Comparison of ENCODE assay signal across 20 cellular contexts in genomic region chr9:38183994-38184568, GRCh38.
DNase-seq lines count a peak whose midpoint lies in the region; ATAC-seq and TF ChIP-seq lines count a peak whose summit lies in the region.
"Had no signal": no experiment of that assay in that cellular context is flagged by ENCODE, and none has a peak within 500 bp of the region (broad histone marks: within the 10 kb centered on the region; RNA-seq: fewer than 3 reads in every experiment).

No MANE protein-coding gene starts in this region.

- in situ Hi-C loops in mammary epithelial cell (cut with MboI; ENCODE audit: low sequenced_read_pairs in 2 of 2), result no loop called here

- H3K36me3 ChIP-seq in mammary epithelial cell (ENCODE audit: insufficient read depth, low read length) (no peaks in the 10 kb centered on the region), trophoblast cell (ENCODE audit: control insufficient read depth in 1 of 2, insufficient read depth in 2 of 2, low read length in 2 of 2) (no peaks in the 10 kb centered on the region)
- H3K36me3 ChIP-seq: adrenal gland had no signal

- H2BK5ac ChIP-seq in trophoblast cell (ENCODE audit: low read depth, low read length, poor library complexity), result no peak overlapping the region

- no peaks in the 10 kb centered on the region for H3K9me3 ChIP-seq in mammary epithelial cell (replicated peaks; ENCODE audit: insufficient read depth, low read length)
- H3K9me3 ChIP-seq in trophoblast cell (ENCODE audit: insufficient read depth, low read depth, low read length), result no peaks in the 10 kb centered on the region
- H3K9me3 ChIP-seq: A549, adrenal gland had no signal

- intact Hi-C loops in mammary epithelial cell (cut with micrococcal nuclease), result no loop called here
- intact Hi-C loops in activated CD4-positive, alpha-beta T cell treated with anti-CD3 and anti-CD28 coated beads for 36 hours (cut with DNase I, micrococcal nuclease), result no loop called here

- H3K27ac Mint-ChIP-seq in activated CD4-positive, alpha-beta T cell treated with anti-CD3 and anti-CD28 coated beads for 36 hours, result no peak overlapping the region
- H3K27ac Mint-ChIP-seq: CD8-positive, alpha-beta memory T cell; mesothelial cell of epicardium; T-cell had no signal

- peak overlapping the region; percentile 27 for H2BK12ac ChIP-seq in trophoblast cell (ENCODE audit: low read length)

- no peak overlapping the region for H3K4ac ChIP-seq in trophoblast cell (ENCODE audit: low read depth, low read length)

- CTCF ChIA-PET in mammary epithelial cell (lab: Charles Lee; ENCODE audit: low non-redundant PET), result no interaction called here
- CTCF ChIA-PET in activated CD4-positive, alpha-beta T cell treated with anti-CD3 and anti-CD28 coated beads for 36 hours (lab: Charles Lee), result no interaction called here

- no peak overlapping the region for H3K14ac ChIP-seq in trophoblast cell (ENCODE audit: low read length)

- no peaks in the 10 kb centered on the region for H3K36me3 Mint-ChIP-seq in activated CD4-positive, alpha-beta T cell treated with anti-CD3 and anti-CD28 coated beads for 36 hours (ENCODE audit: low read depth)
- H3K36me3 Mint-ChIP-seq: CD8-positive, alpha-beta memory T cell; mesothelial cell of epicardium; T-cell had no signal

- no peak overlapping the region for H4K8ac ChIP-seq in trophoblast cell (ENCODE audit: low read depth, low read length)

- no peak overlapping the region for H3K4me3 Mint-ChIP-seq in activated CD4-positive, alpha-beta T cell treated with anti-CD3 and anti-CD28 coated beads for 36 hours
- H3K4me3 Mint-ChIP-seq: activated T-cell treated with anti-CD3 and anti-CD28 coated beads, Interleukin-2, amount 50 U/mL, for 4 hours; CD8-positive, alpha-beta memory T cell; mesothelial cell of epicardium; T-cell had no signal

- TF ChIP-seq CTCF in mammary epithelial cell (conservative IDR thresholded peaks at IDR 0.05 in 1 of 2, IDR thresholded peaks at IDR 0.05 in 1 of 2; ENCODE audit: extremely low read depth in 1 of 2, insufficient read depth in 1 of 2, low read depth in 1 of 2, low read length in 2 of 2), result no peak

- ATAC-seq in activated CD4-positive, alpha-beta T cell treated with anti-CD3 and anti-CD28 coated beads for 36 hours, result no peak
- ATAC-seq: A549; activated T-cell treated with anti-CD3 and anti-CD28 coated beads, Interleukin-2, amount 50 U/mL, for 4 hours; T-cell had no signal

- H3K4me1 Mint-ChIP-seq in activated CD4-positive, alpha-beta T cell treated with anti-CD3 and anti-CD28 coated beads for 36 hours, result no peaks in the 10 kb centered on the region
- H3K4me1 Mint-ChIP-seq: CD8-positive, alpha-beta memory T cell; T-cell had no signal

- H3K4me3 ChIP-seq in mammary epithelial cell (replicated peaks in 1 of 3; ENCODE audit: insufficient read depth in 1 of 3, low read depth in 2 of 3, low read length in 3 of 3) (no peak overlapping the region), trophoblast cell (ENCODE audit: low read depth, low read length) (peak overlapping the region; percentile 23)
- H3K4me3 ChIP-seq: A549, adrenal gland, PC-9 had no signal

- no TSS peak for BruUV-seq in mammary epithelial cell (replicated peaks; lab: Mats Ljungman, UMichigan)

- POLR2A ChIA-PET in activated CD4-positive, alpha-beta T cell treated with anti-CD3 and anti-CD28 coated beads for 36 hours (lab: Charles Lee), result no interaction called here

- H4K91ac ChIP-seq in trophoblast cell (ENCODE audit: low read depth, low read length), result no peak overlapping the region

- H3K9me3 Mint-ChIP-seq in activated CD4-positive, alpha-beta T cell treated with anti-CD3 and anti-CD28 coated beads for 36 hours (ENCODE audit: low read depth), result peaks cover 2% of the 10 kb centered on the region
- H3K9me3 Mint-ChIP-seq: activated T-cell treated with anti-CD3 and anti-CD28 coated beads, Interleukin-2, amount 50 U/mL, for 4 hours; CD8-positive, alpha-beta memory T cell; T-cell had no signal

- no peak overlapping the region for H2BK120ac ChIP-seq in trophoblast cell (ENCODE audit: insufficient read depth, low read length, poor library complexity)

- H3K79me1 ChIP-seq in trophoblast cell (ENCODE audit: low read length), result peaks cover 3% of the 10 kb centered on the region

- no peak overlapping the region for H2AK5ac ChIP-seq in trophoblast cell (ENCODE audit: low read length)

- H3K23ac ChIP-seq in trophoblast cell (ENCODE audit: low read length), result no peak overlapping the region

- peak overlapping the region; percentile 18 for H2AFZ ChIP-seq in mammary epithelial cell (ENCODE audit: low read depth, low read length)
- no peak overlapping the region for H2AFZ ChIP-seq in trophoblast cell (ENCODE audit: insufficient read depth, low read length, poor library complexity)
- H2AFZ ChIP-seq: PC-9 had no signal

- no peak overlapping the region for H3K4me2 ChIP-seq in mammary epithelial cell (ENCODE audit: insufficient read depth, low read depth, low read length)
- H3K4me2 ChIP-seq in trophoblast cell (ENCODE audit: low read length), result no peak overlapping the region
- H3K4me2 ChIP-seq: A549, PC-9 had no signal

- dilution Hi-C loops in mammary epithelial cell (cut with HindIII; ENCODE audit: low sequenced_read_pairs), result loop anchor here (5.0 kb wide), 1 partner anchor 63 kb away; no protein-coding TSS in a partner anchor

- no peaks in the 10 kb centered on the region for H4K20me1 ChIP-seq in mammary epithelial cell (ENCODE audit: insufficient read depth, low read length)

- H4K12ac ChIP-seq in trophoblast cell (ENCODE audit: low read depth, low read length), result no peak overlapping the region

- H3K18ac ChIP-seq in trophoblast cell (ENCODE audit: low read length), result no peak overlapping the region

- no peaks in the 10 kb centered on the region for H3K27me3 Mint-ChIP-seq in activated CD4-positive, alpha-beta T cell treated with anti-CD3 and anti-CD28 coated beads for 36 hours

- H3K27me3 ChIP-seq in mammary epithelial cell (ENCODE audit: insufficient read depth, low read length) (no peaks in the 10 kb centered on the region), trophoblast cell (ENCODE audit: insufficient read depth, low read length) (no peaks in the 10 kb centered on the region)
- H3K27me3 ChIP-seq: adrenal gland had no signal

- no peak overlapping the region for H3K27ac ChIP-seq in mammary epithelial cell (ENCODE audit: insufficient read depth, low read depth, low read length)
- no peak overlapping the region for H3K27ac ChIP-seq in trophoblast cell (ENCODE audit: low read depth, low read length)
- H3K27ac ChIP-seq: A549, adrenal gland, PC-9 had no signal

- H3K9ac ChIP-seq in mammary epithelial cell (ENCODE audit: insufficient read depth, low read length), result no peak overlapping the region
- H3K9ac ChIP-seq in trophoblast cell (ENCODE audit: low read length), result no peak overlapping the region

- DNase-seq in NCI-H1105 treated with DMSO at 0.1 percent for 48 hours (lab: John Stamatoyannopoulos, UW), result peak; percentile 6
- no peak for DNase-seq in NCI-H1105 (lab: John Stamatoyannopoulos, UW)
- peak; percentile 73 for DNase-seq in MV-4-11 (lab: John Stamatoyannopoulos, UW)
- DNase-seq in mammary epithelial cell, result peak; percentile 25
- no peak for DNase-seq in trophoblast cell
- DNase-seq in activated gamma-delta T cell (lab: John Stamatoyannopoulos, UW), result no peak
- no peak for DNase-seq in activated CD4-positive, alpha-beta T cell treated with anti-CD3 and anti-CD28 coated beads for 36 hours
- DNase-seq in NCI-H1930 (lab: John Stamatoyannopoulos, UW), result no peak
- DNase-seq: activated T-cell treated with anti-CD3 and anti-CD28 coated beads, Interleukin-2, amount 50 U/mL, for 4 hours; adrenal gland; CD8-positive, alpha-beta memory T cell; cortex of kidney; foreskin melanocyte; occipital lobe; PC-9; small intestine; substantia nigra; T-cell had no signal

- H3K4me1 ChIP-seq in mammary epithelial cell (ENCODE audit: insufficient read depth, low read length) (peaks cover 6% of the 10 kb centered on the region), trophoblast cell (ENCODE audit: control insufficient read depth in 1 of 2, insufficient read depth in 2 of 2, low read length in 2 of 2) (peaks cover 0 to 16% of the 10 kb centered on the region in 2 experiments)
- H3K4me1 ChIP-seq: adrenal gland had no signal

- H3K79me2 ChIP-seq in mammary epithelial cell (ENCODE audit: insufficient read depth, low read length), result no peaks in the 10 kb centered on the region
- H3K79me2 ChIP-seq in trophoblast cell (ENCODE audit: control insufficient read depth, insufficient read depth, low read length, poor library complexity), result no peaks in the 10 kb centered on the region

Comparison
In these comparisons a context has a peak if more than half of its experiments do, and no peak if none do; other contexts are left out.
1. DNase-seq: peak in NCI-H1105 treated with DMSO at 0.1 percent for 48 hours (single experiment), MV-4-11 (single experiment) and mammary epithelial cell (single experiment); none in NCI-H1105 (single experiment), trophoblast cell (0 of 2), activated gamma-delta T cell (single experiment), activated CD4-positive, alpha-beta T cell treated with anti-CD3 and anti-CD28 coated beads for 36 hours (single experiment) and NCI-H1930 (0 of 2).